Comparison of ENCODE assay signal across 28 cellular contexts in the genomic region with DNA sequence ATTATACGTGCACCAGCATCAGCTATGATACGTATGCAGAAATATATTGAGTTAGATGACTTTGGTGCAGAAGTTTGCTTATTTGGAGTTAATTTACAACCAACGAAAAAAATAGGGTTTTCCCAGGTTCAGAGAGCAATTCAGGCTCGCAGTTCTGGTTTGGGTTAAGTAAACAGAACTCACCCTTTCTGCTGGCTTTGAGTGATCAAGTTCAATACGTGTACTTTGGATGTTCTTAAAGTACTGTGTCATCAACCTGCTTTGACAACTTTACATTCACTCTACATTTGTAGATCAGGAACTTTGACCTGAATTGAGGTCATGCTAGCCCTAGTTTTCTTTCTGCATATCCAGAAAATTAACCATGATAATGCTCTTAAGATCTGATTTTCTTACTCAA. TPM values are rescaled to one million over a fixed set of nuclear protein-coding genes. Genes with fewer than 3 reads are reported as not detected.
"Had no signal": no experiment of that assay in that cellular context is flagged by ENCODE, and none has a peak within 500 bp of the region (broad histone marks: within the 10 kb centered on the region; RNA-seq: fewer than 3 reads in every experiment).

No MANE protein-coding gene starts in this region.

- ATAC-seq: esophagus mucosa; gastrocnemius medialis; lower lobe of right lung; natural killer cell treated with Interleukin-12 subunit alpha and Interleukin-12 subunit beta and Interleukin-15 and Interleukin-18, amount 100 ng/mL, for 72 hours; pancreas; sciatic nerve; stimulated activated memory B cell treated with anti-CD40 and anti-IgM and Interleukin-4, amounts not matched to agents 10 μg/mL and 1 μg/mL and 100 μg/mL, for 72 hours had no signal

- DNase-seq: cerebellar nuclear complex; dorsolateral prefrontal cortex; effector CD8-positive, alpha-beta T cell; endodermal cell; foreskin fibroblast; gastrocnemius medialis; head of caudate nucleus; kidney; left ventricle myocardium inferior; lower lobe of right lung; naive B cell; pancreas; stimulated activated CD4-positive, alpha-beta T cell treated with anti-CD3 and anti-CD28 coated beads, Interleukin-2, amount 100 ng/mL, for 24 hours; stimulated activated CD4-positive, alpha-beta T cell treated with anti-CD3 and anti-CD28 coated beads, Interleukin-4, amount 100 ng/mL, for 24 hours; transverse colon had no signal

- H3K4me1 ChIP-seq: gastrocnemius medialis, left ventricle myocardium inferior, lower lobe of right lung, pancreas, vagina had no signal

- FAIRE-seq: pancreas had no signal

- H3K27me3 ChIP-seq: dorsolateral prefrontal cortex, gastrocnemius medialis, neutrophil, pancreas, transverse colon, vagina had no signal

- H3K27ac ChIP-seq: dorsolateral prefrontal cortex, epithelial cell of prostate, gastrocnemius medialis, left ventricle myocardium inferior, lower lobe of right lung, neutrophil, pancreas, thoracic aorta, transverse colon, vagina had no signal

- H3K4me3 ChIP-seq: dorsolateral prefrontal cortex, gastrocnemius medialis, left ventricle myocardium inferior, lower lobe of right lung, pancreas, thoracic aorta, transverse colon, vagina had no signal

- H3K36me3 ChIP-seq: gastrocnemius medialis, left ventricle myocardium inferior, lower lobe of right lung, neutrophil, pancreas, thoracic aorta, transverse colon, vagina had no signal

- H3K9me3 ChIP-seq: gastrocnemius medialis, left ventricle myocardium inferior, lower lobe of right lung, neutrophil, pancreas, thoracic aorta, transverse colon, vagina had no signal

RNA-seq across cellular contexts. Expression of a gene that starts 40.7 kb away (rescaled TPM):
- total RNA-seq: esophagus mucosa; glomerular endothelial cell; kidney; left ventricle myocardium inferior; lower lobe of right lung; mesenteric fat pad; natural killer cell treated with Interleukin-12 subunit alpha and Interleukin-12 subunit beta and Interleukin-15 and Interleukin-18, amount 100 ng/mL, for 72 hours; neural crest cell; omental fat pad; sciatic nerve; transverse colon; ureter; vagina had no signal
